ENCODE assay signal across 19 cellular contexts in the genomic region with DNA sequence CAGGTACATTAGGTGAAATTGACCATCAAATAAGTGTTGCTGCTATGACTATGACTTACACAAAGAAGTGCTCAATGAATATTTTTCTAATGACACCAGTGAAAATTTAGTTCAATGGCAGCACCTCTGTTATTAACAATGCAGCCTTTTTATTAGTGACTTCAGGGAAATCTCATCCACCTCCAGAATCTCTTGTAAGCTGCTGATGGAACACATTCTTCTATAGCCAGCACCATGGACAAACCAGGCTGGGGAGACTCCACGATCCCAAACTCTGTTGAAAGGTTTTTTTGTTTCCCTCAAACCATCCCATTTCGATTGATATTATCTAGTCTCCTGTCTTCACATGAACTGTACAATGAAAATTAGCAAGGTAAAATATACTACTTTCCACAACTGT.
DNase-seq lines count a peak whose midpoint lies in the region; ATAC-seq, FAIRE-seq and TF ChIP-seq lines count a peak whose summit lies in the region.
"Had no signal": no experiment of that assay in that cellular context is flagged by ENCODE, and none has a peak within 500 bp of the region (broad histone marks: within the 10 kb centered on the region; RNA-seq: fewer than 3 reads in every experiment).

No MANE protein-coding gene starts in this region.

- H3K4me1 ChIP-seq in astrocyte (ENCODE audit: insufficient read depth, low read length) (peaks cover 7% of the 10 kb centered on the region), heart left ventricle (peaks cover 0 to 5% (median 0%) of the 10 kb centered on the region in 12 donors)
- H3K4me1 ChIP-seq: A549 had no signal

- H3K79me2 ChIP-seq in astrocyte (ENCODE audit: insufficient read depth, low read length) = no peaks in the 10 kb centered on the region

- H3K27me3 ChIP-seq in astrocyte (ENCODE audit: insufficient read depth, low read length) (no peaks in the 10 kb centered on the region), heart left ventricle (no peaks in the 10 kb centered on the region)

- H3K36me3 ChIP-seq in astrocyte (ENCODE audit: insufficient read depth, low read length) (no peaks in the 10 kb centered on the region), heart left ventricle (peaks cover 0 to 5% (median 0%) of the 10 kb centered on the region in 9 donors)

- no peak overlapping the region for H3K27ac Mint-ChIP-seq in astrocyte (ENCODE audit: unreplicated experiment)
- H3K27ac Mint-ChIP-seq in glutamatergic neuron (ENCODE audit: unreplicated experiment) = peak overlapping the region; percentile 30
- H3K27ac Mint-ChIP-seq: CD4-positive, alpha-beta T cell had no signal

- peak; percentile 39 for FAIRE-seq in astrocyte (lab: Jason Lieb, UNC)
- FAIRE-seq: GM12891, H54 had no signal

- no peak overlapping the region for H2AFZ ChIP-seq in astrocyte (ENCODE audit: low read depth, low read length)
- H2AFZ ChIP-seq: GM23248 had no signal

- TF ChIP-seq POLR2A in heart left ventricle (IDR thresholded peaks at IDR 0.05) = no peak

- H3K4me1 Mint-ChIP-seq in astrocyte (ENCODE audit: low read depth, unreplicated experiment) (no peaks in the 10 kb centered on the region), glutamatergic neuron (ENCODE audit: low read depth, unreplicated experiment) (peaks cover 9% of the 10 kb centered on the region)

- no peaks in the 10 kb centered on the region for H3K9me3 ChIP-seq in astrocyte (ENCODE audit: insufficient read depth, low read depth, low read length)
- H3K9me3 ChIP-seq in heart left ventricle = no peaks in the 10 kb centered on the region
- H3K9me3 ChIP-seq: A549 had no signal

- H3K4me3 Mint-ChIP-seq in astrocyte (ENCODE audit: unreplicated experiment) (no peak overlapping the region), glutamatergic neuron (ENCODE audit: unreplicated experiment) (no peak overlapping the region)
- H3K4me3 Mint-ChIP-seq: CD4-positive, alpha-beta T cell had no signal

- no peak for ATAC-seq in GM18861 (IDR thresholded peaks at IDR 0.05; ENCODE audit: unreplicated experiment)
- ATAC-seq in heart left ventricle = no peak
- ATAC-seq in HG02588 (IDR thresholded peaks at IDR 0.05; ENCODE audit: unreplicated experiment) = no peak
- no peak for ATAC-seq in GM18858 (IDR thresholded peaks at IDR 0.05; ENCODE audit: unreplicated experiment)
- ATAC-seq: A549 had no signal

- intact Hi-C loops in heart left ventricle (cut with DNase I) = no loop called here

- no peaks in the 10 kb centered on the region for H4K20me1 ChIP-seq in astrocyte (ENCODE audit: insufficient read depth, low read length)

- H3K36me3 Mint-ChIP-seq in astrocyte (ENCODE audit: low read depth, unreplicated experiment) (peaks cover 1% of the 10 kb centered on the region), glutamatergic neuron (ENCODE audit: unreplicated experiment) (no peaks in the 10 kb centered on the region)

- H3K27me3 Mint-ChIP-seq in astrocyte (ENCODE audit: low read depth, unreplicated experiment) = no peaks in the 10 kb centered on the region
- peaks cover 3% of the 10 kb centered on the region for H3K27me3 Mint-ChIP-seq in glutamatergic neuron (ENCODE audit: unreplicated experiment)
- H3K27me3 Mint-ChIP-seq: CD4-positive, alpha-beta T cell had no signal

- no peak overlapping the region for H3K9ac ChIP-seq in astrocyte (ENCODE audit: low read length)
- H3K9ac ChIP-seq: GM23248, KMS-11 had no signal

- H3K4me2 ChIP-seq in astrocyte (ENCODE audit: low read length) = no peak overlapping the region
- H3K4me2 ChIP-seq: A549, KMS-11 had no signal

- H3K27ac ChIP-seq in astrocyte (ENCODE audit: low read depth, low read length) (no peak overlapping the region), heart left ventricle (peak overlapping the region in 3 of 12 donors; percentile 9 to 36 (median 21))
- H3K27ac ChIP-seq: 22Rv1, A549, C4-2B, GM23248, KMS-11 had no signal

- H3K4me3 ChIP-seq in astrocyte (ENCODE audit: insufficient read depth, low read depth, low read length) = no peak overlapping the region
- H3K4me3 ChIP-seq in heart left ventricle = no peak overlapping the region
- H3K4me3 ChIP-seq: A549, GM23248 had no signal

- H3K9me3 Mint-ChIP-seq in astrocyte (ENCODE audit: unreplicated experiment) (no peaks in the 10 kb centered on the region), glutamatergic neuron (ENCODE audit: unreplicated experiment) (peaks cover 2% of the 10 kb centered on the region)
- H3K9me3 Mint-ChIP-seq: CD4-positive, alpha-beta T cell had no signal

- WGBS in heart left ventricle, 4 donors = 51 to 80% (median 70%) methylated on average over 2 of the region's 2 CpGs

- TF ChIP-seq CTCF in astrocyte (IDR thresholded peaks at IDR 0.05; ENCODE audit: insufficient read depth, low read depth, low read length) = no peak
- TF ChIP-seq CTCF in glutamatergic neuron (IDR thresholded peaks at IDR 0.05; ENCODE audit: partially characterized antibody, unreplicated experiment) = no peak
- TF ChIP-seq CTCF in heart left ventricle (IDR thresholded peaks at IDR 0.05) = no peak

- DNase-seq in COLO829 (ENCODE audit: low spot score) (peak; percentile 54), NCI-H82 (lab: John Stamatoyannopoulos, UW) (peak; percentile 29), astrocyte (ENCODE audit: low read depth) (no peak), glutamatergic neuron (no peak), heart left ventricle (no peak)
- DNase-seq: AML-193; CD4-positive, alpha-beta T cell; DMS79 treated with DMSO at 0.1 percent for 48 hours; GF-D8 had no signal

Comparison
In these comparisons a context has a peak if more than half of its experiments do, and no peak if none do; other contexts are left out.
1. DNase-seq: peak in COLO829 (single experiment) and NCI-H82 (single experiment); none in astrocyte (single experiment), glutamatergic neuron (single experiment) and heart left ventricle (0 of 5).